ENCODE assay signal across 9 cellular contexts in genomic region chr2:29011650-29012060, GRCh38. TPM values are rescaled to one million over a fixed set of nuclear protein-coding genes. Genes with fewer than 3 reads are reported as not detected.
DNase-seq lines count a peak whose midpoint lies in the region; ATAC-seq and TF ChIP-seq lines count a peak whose summit lies in the region.
"Had no signal": no experiment of that assay in that cellular context is flagged by ENCODE, and none has a peak within 500 bp of the region (broad histone marks: within the 10 kb centered on the region; RNA-seq: fewer than 3 reads in every experiment).

No MANE protein-coding gene starts in this region.

- H3K27me3 ChIP-seq in SJCRH30, result no peaks in the 10 kb centered on the region
- no peaks in the 10 kb centered on the region for H3K27me3 ChIP-seq in stomach

- DNase-seq in DMS79 (lab: John Stamatoyannopoulos, UW), result peak; percentile 89
- peak; percentile 96 to 99 for DNase-seq in SJCRH30
- peak; percentile 39 to 59 for DNase-seq in activated naive CD4-positive, alpha-beta T cell treated with anti-CD3 and anti-CD28 coated beads, Interleukin-2, amount 50 U/mL, for 72 hours (ENCODE audit: low spot score in 2 of 2)
- peak; percentile 83 for DNase-seq in mucosa of gallbladder (ENCODE audit: low spot score)
- DNase-seq in stomach, result peak; percentile 76
- DNase-seq in HEK293T (ENCODE audit: extremely low spot score), result no peak
- DNase-seq in NCI-H128 (lab: John Stamatoyannopoulos, UW; ENCODE audit: unreplicated experiment), result no peak

- peak overlapping the region; percentile 83 to 94 for H3K27ac Mint-ChIP-seq in activated naive CD4-positive, alpha-beta T cell treated with anti-CD3 and anti-CD28 coated beads, Interleukin-2, amount 50 U/mL, for 72 hours

- POLR2A ChIA-PET in HEK293T (lab: Yijun Ruan, JAX), result no interaction called here

- no peaks in the 10 kb centered on the region for H3K9me3 Mint-ChIP-seq in activated naive CD4-positive, alpha-beta T cell treated with anti-CD3 and anti-CD28 coated beads, Interleukin-2, amount 50 U/mL, for 72 hours

- TF ChIP-seq CTCF in stomach (IDR thresholded peaks at IDR 0.05), result no peak

- no peak for TF ChIP-seq EP300 in stomach (IDR thresholded peaks at IDR 0.05)

- CTCF ChIA-PET in HEK293T (lab: Yijun Ruan, JAX), result no interaction called here

- TF ChIP-seq POLR2A in stomach (IDR thresholded peaks at IDR 0.05), result no peak

- H3K4me1 ChIP-seq in SJCRH30, result peaks cover 43% of the 10 kb centered on the region
- H3K4me1 ChIP-seq in stomach, result peaks cover 23 to 65% (median 30%) of the 10 kb centered on the region in 4 donors

- peak; percentile 22 to 43 for ATAC-seq in activated naive CD4-positive, alpha-beta T cell treated with anti-CD3 and anti-CD28 coated beads, Interleukin-2, amount 50 U/mL, for 72 hours
- no peak for ATAC-seq in HG02798 (IDR thresholded peaks at IDR 0.05; ENCODE audit: poor library complexity, unreplicated experiment)

- H3K27ac ChIP-seq in SJCRH30 (peak overlapping the region; percentile 75), stomach (peak overlapping the region; percentile 22 to 79 (median 68))
- H3K27ac ChIP-seq: VCaP had no signal

- intact Hi-C loops in stomach (cut with DNase I; ENCODE audit: low total_unique reads), result no loop called here

- no peaks in the 10 kb centered on the region for H3K36me3 Mint-ChIP-seq in activated naive CD4-positive, alpha-beta T cell treated with anti-CD3 and anti-CD28 coated beads, Interleukin-2, amount 50 U/mL, for 72 hours

- WGBS in stomach, 5 donors, result 12 to 30% (median 20%) methylated on average over 8 to 14 of the region's 14 CpGs

- H3K36me3 ChIP-seq in SJCRH30 (no peaks in the 10 kb centered on the region), stomach (no peaks in the 10 kb centered on the region)

- no peaks in the 10 kb centered on the region for H3K9me3 ChIP-seq in SJCRH30 (replicated peaks)
- no peaks in the 10 kb centered on the region for H3K9me3 ChIP-seq in stomach

- peak overlapping the region; percentile 34 for H3K4me3 ChIP-seq in SJCRH30
- H3K4me3 ChIP-seq in stomach, result no peak overlapping the region

TF ChIP-seq in HEK293T, 16 proteins besides CTCF, POLR2A, EP300 and RAD21:
- no peak for TF ChIP-seq HDGF (IDR thresholded peaks at IDR 0.05; ENCODE audit: borderline replicate concordance)
- no peak for TF ChIP-seq FOXM1 (IDR thresholded peaks at IDR 0.05; ENCODE audit: borderline replicate concordance)
- no peak for TF ChIP-seq BHLHE40 (IDR thresholded peaks at IDR 0.05; ENCODE audit: borderline replicate concordance)
- TF ChIP-seq NFRKB (IDR thresholded peaks at IDR 0.05), result no peak
- TF ChIP-seq FOXA1 (IDR thresholded peaks at IDR 0.05), result no peak
- no peak for TF ChIP-seq SUZ12 (IDR thresholded peaks at IDR 0.05)
- no peak for TF ChIP-seq SP1 (IDR thresholded peaks at IDR 0.05)
- no peak for TF ChIP-seq ZNF384 (IDR thresholded peaks at IDR 0.05)
- no peak for TF ChIP-seq PKNOX1 (IDR thresholded peaks at IDR 0.05)
- TF ChIP-seq L3MBTL2 (conservative IDR thresholded peaks at IDR 0.05), result no peak
- no peak for TF ChIP-seq ELF4 (IDR thresholded peaks at IDR 0.05)
- no peak for TF ChIP-seq LEF1 (IDR thresholded peaks at IDR 0.05; ENCODE audit: borderline replicate concordance)
- no peak for TF ChIP-seq TARDBP (IDR thresholded peaks at IDR 0.05)
- TF ChIP-seq CTBP1 (IDR thresholded peaks at IDR 0.05; ENCODE audit: borderline replicate concordance), result no peak
- TF ChIP-seq ARNT (IDR thresholded peaks at IDR 0.05), result no peak

RNA-seq across cellular contexts. Expression of gene TOGARAM2, which starts 30.6 kb away (rescaled TPM):
- total RNA-seq in SJCRH30 (2014; rRNA removed; shearing (Covaris generic)), result 0.41 and 0.73 TPM in 2 replicates
- 1 to 10 TPM in 1 of 2 donors, under 1 TPM in 1; 0.36 to 4.3 TPM for total RNA-seq in activated naive CD4-positive, alpha-beta T cell treated with anti-CD3 and anti-CD28 coated beads, Interleukin-2, amount 50 U/mL, for 72 hours
- total RNA-seq in mucosa of gallbladder (3.5 TPM), stomach (1 to 10 TPM in 2 of 5 donors, under 1 TPM in 2, not detected in 1; 0.43 to 3.5 (median 1.00) TPM)
- 1 to 10 TPM in 1 of 3 donors, under 1 TPM in 2; 0.56 to 1.2 (median 0.80) TPM for polyA plus RNA-seq in stomach

Comparison
In these comparisons a context has a peak if more than half of its experiments do, and no peak if none do; other contexts are left out.
1. DNase-seq: peak in DMS79 (single experiment), SJCRH30 (2 of 2), activated naive CD4-positive, alpha-beta T cell treated with anti-CD3 and anti-CD28 coated beads, Interleukin-2, amount 50 U/mL, for 72 hours (2 of 2), mucosa of gallbladder (single experiment) and stomach (single experiment); none in HEK293T (single experiment) and NCI-H128 (single experiment).